In the genomic region with DNA sequence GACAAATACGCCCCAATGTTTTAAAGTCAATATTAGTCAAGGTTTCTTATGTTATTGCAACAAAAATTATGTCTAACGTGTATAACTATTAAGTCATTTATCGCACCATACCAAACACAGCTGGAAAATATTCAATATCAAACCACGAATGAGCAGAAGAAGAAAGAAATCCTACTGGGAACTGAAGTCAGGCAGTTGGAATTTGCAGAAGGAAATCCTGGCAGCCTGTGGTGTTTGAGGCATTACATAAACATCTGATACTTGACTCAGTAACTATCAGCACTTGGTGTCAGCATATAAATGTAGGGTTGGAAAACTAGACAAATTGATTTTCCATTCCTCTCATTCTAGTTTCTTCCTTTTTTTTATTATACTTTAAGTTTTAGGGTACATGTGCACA, we compare ENCODE assay signal across 22 cellular contexts.
"Had no signal": no experiment of that assay in that cellular context is flagged by ENCODE, and none has a peak within 500 bp of the region (broad histone marks: within the 10 kb centered on the region; RNA-seq: fewer than 3 reads in every experiment).

No MANE protein-coding gene starts in this region.

- H3K27ac Mint-ChIP-seq: activated CD4-positive, alpha-beta memory T cell treated with anti-CD3 and anti-CD28 coated beads for 36 hours; activated CD4-positive, alpha-beta T cell treated with anti-CD3 and anti-CD28 coated beads, Interleukin-2, amount 10 ng/mL, durations not matched to agents 7 days and 5 days; activated naive CD4-positive, alpha-beta T cell treated with anti-CD3 and anti-CD28 coated beads for 36 hours; activated naive CD8-positive, alpha-beta T cell treated with anti-CD3 and anti-CD28 coated beads for 36 hours; T-helper 17 cell had no signal

- ATAC-seq: activated T-cell treated with anti-CD3 and anti-CD28 coated beads, Interleukin-2, amount 50 U/mL, for 4 hours; K562; PC-3; T-helper 17 cell had no signal

- H3K36me3 Mint-ChIP-seq: activated CD4-positive, alpha-beta memory T cell treated with anti-CD3 and anti-CD28 coated beads for 36 hours; activated naive CD8-positive, alpha-beta T cell treated with anti-CD3 and anti-CD28 coated beads for 36 hours had no signal

- H3K4me3 ChIP-seq: K562 had no signal

- H3K27ac ChIP-seq: VCaP had no signal

- DNase-seq: activated CD4-positive, alpha-beta memory T cell treated with anti-CD3 and anti-CD28 coated beads for 36 hours; activated CD4-positive, alpha-beta T cell treated with anti-CD3 and anti-CD28 coated beads, Interleukin-2, amount 10 ng/mL, durations not matched to agents 7 days and 5 days; activated CD4-positive, CD25-positive, alpha-beta regulatory T cell; activated CD8-positive, alpha-beta memory T cell treated with anti-CD3 and anti-CD28 coated beads for 24 hours; activated gamma-delta T cell; activated naive CD4-positive, alpha-beta T cell treated with anti-CD3 and anti-CD28 coated beads for 36 hours; activated naive CD8-positive, alpha-beta T cell treated with anti-CD3 and anti-CD28 coated beads for 36 hours; activated T-cell treated with anti-CD3 and anti-CD28 coated beads, Interleukin-2, amount 50 U/mL, for 4 hours; caudate nucleus; Karpas-422; NCI-H1105 treated with DMSO at 0.1 percent for 48 hours; NCI-H1436 treated with DMSO at 0.1 percent for 48 hours; NCI-H187; NCI-H2081; NCI-H510A treated with DMSO at 0.1 percent for 48 hours; NCI-H69; PC-3; SHP77 treated with DMSO at 0.1 percent for 48 hours; T-helper 17 cell; T1000 had no signal
